ENCODE assay signal across 18 cellular contexts in the genomic region with DNA sequence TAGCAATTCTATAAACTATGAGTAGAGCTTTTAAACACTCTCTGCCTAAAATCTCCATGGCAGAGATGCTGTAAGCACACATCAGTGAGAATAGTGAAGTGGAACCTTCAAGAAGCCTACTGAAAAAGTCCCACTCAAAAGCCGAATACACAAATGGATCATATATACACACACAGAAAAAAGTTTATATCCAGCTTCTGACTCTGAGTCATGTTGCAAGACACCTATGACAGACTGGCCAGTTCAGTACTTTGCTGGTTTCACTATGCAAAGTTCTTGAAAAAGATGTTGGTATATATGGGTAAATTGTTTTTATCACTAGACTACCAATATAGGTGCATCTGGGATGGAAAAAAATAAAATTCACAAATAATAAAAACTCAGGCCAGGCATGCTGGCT.
DNase-seq lines count a peak whose midpoint lies in the region; ATAC-seq lines count a peak whose summit lies in the region.
"Had no signal": no experiment of that assay in that cellular context is flagged by ENCODE, and none has a peak within 500 bp of the region (broad histone marks: within the 10 kb centered on the region; RNA-seq: fewer than 3 reads in every experiment).

No MANE protein-coding gene starts in this region.

- peak; percentile 9 for DNase-seq in activated CD8-positive, alpha-beta memory T cell treated with anti-CD3 and anti-CD28 coated beads, Interleukin-2, amount 10 ng/mL, durations not matched to agents 7 days and 5 days
- DNase-seq in activated CD8-positive, alpha-beta memory T cell treated with anti-CD3 and anti-CD28 coated beads, Interleukin-2, amount 50 U/mL, for 48 hours, result no peak
- no peak for DNase-seq in NCI-H1417 (lab: John Stamatoyannopoulos, UW)
- DNase-seq in stimulated activated naive CD8-positive, alpha-beta T cell treated with anti-CD3 and anti-CD28 coated beads, Interleukin-15, Interleukin-2, amounts not matched to agents 100 U/mL and 50 U/mL, for 24 hours, result no peak
- DNase-seq in T-helper 2 cell treated with Interferon-gamma antibody and Interleukin-4, amounts not matched to agents 5 μg/mL and 100 μg/mL, for 36 hours (ENCODE audit: low spot score), result no peak
- DNase-seq: caudate nucleus; DMS 273 treated with DMSO at 0.1 percent for 48 hours; effector CD8-positive, alpha-beta T cell; heart left ventricle; naive B cell; NCI-H1436; NCI-H446 treated with DMSO at 0.1 percent for 48 hours; posterior cingulate gyrus; stimulated activated naive B cell treated with anti-CD40 and anti-IgM and Interleukin-4, amounts not matched to agents 10 μg/mL and 1 μg/mL and 100 μg/mL, for 72 hours had no signal

- H3K4me3 Mint-ChIP-seq in activated CD8-positive, alpha-beta memory T cell treated with anti-CD3 and anti-CD28 coated beads, Interleukin-2, amount 10 ng/mL, durations not matched to agents 7 days and 5 days, result no peak overlapping the region
- no peak overlapping the region for H3K4me3 Mint-ChIP-seq in T-helper 2 cell treated with Interferon-gamma antibody and Interleukin-4, amounts not matched to agents 5 μg/mL and 100 μg/mL, for 36 hours
- H3K4me3 Mint-ChIP-seq: naive B cell; stimulated activated naive B cell treated with anti-CD40 and anti-IgM and Interleukin-4, amounts not matched to agents 10 μg/mL and 1 μg/mL and 100 μg/mL, for 72 hours; type B pancreatic cell had no signal

- H3K27me3 Mint-ChIP-seq in activated CD8-positive, alpha-beta memory T cell treated with anti-CD3 and anti-CD28 coated beads, Interleukin-2, amount 10 ng/mL, durations not matched to agents 7 days and 5 days, result peaks cover 37% of the 10 kb centered on the region
- H3K27me3 Mint-ChIP-seq in T-helper 2 cell treated with Interferon-gamma antibody and Interleukin-4, amounts not matched to agents 5 μg/mL and 100 μg/mL, for 36 hours (ENCODE audit: low read depth), result peaks cover 10% of the 10 kb centered on the region

- CTCF ChIA-PET in activated CD8-positive, alpha-beta memory T cell treated with anti-CD3 and anti-CD28 coated beads, Interleukin-2, amount 10 ng/mL, durations not matched to agents 7 days and 5 days (lab: Charles Lee), result interaction anchor here (1.1 kb wide), 1 partner anchor 9 kb away, joined by 3 read pairs; no protein-coding TSS in a partner anchor

- H3K4me1 Mint-ChIP-seq in activated CD8-positive, alpha-beta memory T cell treated with anti-CD3 and anti-CD28 coated beads, Interleukin-2, amount 10 ng/mL, durations not matched to agents 7 days and 5 days, result no peaks in the 10 kb centered on the region
- no peaks in the 10 kb centered on the region for H3K4me1 Mint-ChIP-seq in T-helper 2 cell treated with Interferon-gamma antibody and Interleukin-4, amounts not matched to agents 5 μg/mL and 100 μg/mL, for 36 hours (ENCODE audit: low read depth)
- H3K4me1 Mint-ChIP-seq: naive B cell; stimulated activated naive B cell treated with anti-CD40 and anti-IgM and Interleukin-4, amounts not matched to agents 10 μg/mL and 1 μg/mL and 100 μg/mL, for 72 hours had no signal

- no peak for ATAC-seq in activated CD8-positive, alpha-beta memory T cell treated with anti-CD3 and anti-CD28 coated beads, Interleukin-2, amount 10 ng/mL, durations not matched to agents 7 days and 5 days
- ATAC-seq in HG02610 (IDR thresholded peaks at IDR 0.05; ENCODE audit: unreplicated experiment), result peak; percentile 79
- ATAC-seq in HG03342 (IDR thresholded peaks at IDR 0.05; ENCODE audit: unreplicated experiment), result peak; percentile 83
- ATAC-seq in stimulated activated naive CD8-positive, alpha-beta T cell treated with anti-CD3 and anti-CD28 coated beads, Interleukin-15, Interleukin-2, amounts not matched to agents 100 U/mL and 50 U/mL, for 24 hours, result no peak
- no peak for ATAC-seq in HG02840 (IDR thresholded peaks at IDR 0.05; ENCODE audit: low FRiP score, unreplicated experiment)
- ATAC-seq: heart left ventricle had no signal

- H3K27ac Mint-ChIP-seq in activated CD8-positive, alpha-beta memory T cell treated with anti-CD3 and anti-CD28 coated beads, Interleukin-2, amount 10 ng/mL, durations not matched to agents 7 days and 5 days, result no peak overlapping the region
- no peak overlapping the region for H3K27ac Mint-ChIP-seq in T-helper 2 cell treated with Interferon-gamma antibody and Interleukin-4, amounts not matched to agents 5 μg/mL and 100 μg/mL, for 36 hours
- H3K27ac Mint-ChIP-seq: naive B cell; stimulated activated naive B cell treated with anti-CD40 and anti-IgM and Interleukin-4, amounts not matched to agents 10 μg/mL and 1 μg/mL and 100 μg/mL, for 72 hours; type B pancreatic cell had no signal

- no peaks in the 10 kb centered on the region for H3K36me3 Mint-ChIP-seq in activated CD8-positive, alpha-beta memory T cell treated with anti-CD3 and anti-CD28 coated beads, Interleukin-2, amount 10 ng/mL, durations not matched to agents 7 days and 5 days
- H3K36me3 Mint-ChIP-seq in T-helper 2 cell treated with Interferon-gamma antibody and Interleukin-4, amounts not matched to agents 5 μg/mL and 100 μg/mL, for 36 hours (ENCODE audit: low read depth), result no peaks in the 10 kb centered on the region
- H3K36me3 Mint-ChIP-seq: naive B cell; stimulated activated naive B cell treated with anti-CD40 and anti-IgM and Interleukin-4, amounts not matched to agents 10 μg/mL and 1 μg/mL and 100 μg/mL, for 72 hours; type B pancreatic cell had no signal

- no peaks in the 10 kb centered on the region for H3K9me3 Mint-ChIP-seq in activated CD8-positive, alpha-beta memory T cell treated with anti-CD3 and anti-CD28 coated beads, Interleukin-2, amount 10 ng/mL, durations not matched to agents 7 days and 5 days (ENCODE audit: low read depth)
- no peaks in the 10 kb centered on the region for H3K9me3 Mint-ChIP-seq in T-helper 2 cell treated with Interferon-gamma antibody and Interleukin-4, amounts not matched to agents 5 μg/mL and 100 μg/mL, for 36 hours
- H3K9me3 Mint-ChIP-seq: stimulated activated naive B cell treated with anti-CD40 and anti-IgM and Interleukin-4, amounts not matched to agents 10 μg/mL and 1 μg/mL and 100 μg/mL, for 72 hours; type B pancreatic cell had no signal

Comparison
In these comparisons a context has a peak if more than half of its experiments do, and no peak if none do; other contexts are left out.
1. ATAC-seq: peak in HG02610 (single experiment) and HG03342 (single experiment); none in activated CD8-positive, alpha-beta memory T cell treated with anti-CD3 and anti-CD28 coated beads, Interleukin-2, amount 10 ng/mL, durations not matched to agents 7 days and 5 days (single experiment), stimulated activated naive CD8-positive, alpha-beta T cell treated with anti-CD3 and anti-CD28 coated beads, Interleukin-15, Interleukin-2, amounts not matched to agents 100 U/mL and 50 U/mL, for 24 hours (single experiment) and HG02840 (single experiment).